1 cellular context compared by ENCODE assay signal in the genomic region with DNA sequence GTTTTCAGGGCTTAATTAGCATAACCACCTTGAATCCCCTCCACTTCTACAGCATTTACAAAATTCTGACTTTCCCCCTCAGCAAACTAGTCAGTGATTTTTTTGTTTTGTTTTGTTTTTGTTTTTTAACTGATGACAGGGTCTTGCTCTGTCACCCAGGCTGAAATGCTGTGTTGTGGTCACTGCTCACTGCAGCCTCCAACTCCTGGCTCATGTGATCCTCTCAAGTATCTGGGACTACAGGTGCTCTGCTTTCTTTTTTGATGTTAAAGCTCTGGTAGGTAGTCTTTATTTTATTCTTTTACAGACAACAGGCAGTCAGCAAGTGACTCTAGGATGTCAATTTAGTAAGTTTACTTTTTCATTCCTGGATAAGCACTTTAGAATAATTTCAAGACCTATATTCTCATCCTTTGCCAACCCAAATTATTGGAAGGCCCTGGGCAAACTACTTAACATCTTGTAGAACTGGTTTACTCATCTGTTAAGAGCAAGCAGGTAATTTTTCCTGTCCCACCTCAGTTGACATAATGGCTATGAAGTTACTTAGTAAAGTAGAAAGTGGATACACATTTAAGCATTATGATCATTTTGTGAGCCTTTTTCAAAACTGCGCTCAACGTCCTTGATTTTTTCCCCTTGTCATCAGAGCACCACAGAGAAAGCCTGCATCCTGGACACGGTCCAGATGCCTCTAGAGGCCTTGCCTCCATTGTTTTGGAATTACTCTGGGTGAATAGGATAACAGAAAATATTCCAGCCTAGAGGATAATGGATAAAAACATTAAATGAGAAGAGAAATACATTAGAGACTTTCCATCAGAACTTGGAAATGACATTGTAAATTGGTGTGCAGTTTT.
TF ChIP-seq lines count a peak whose summit lies in the region.

No MANE protein-coding gene starts in this region.

TF ChIP-seq in GM23338, 12 proteins besides CTCF, POLR2A, EP300 and RAD21 (continued from another document):
- TF ChIP-seq, protein P1, sequence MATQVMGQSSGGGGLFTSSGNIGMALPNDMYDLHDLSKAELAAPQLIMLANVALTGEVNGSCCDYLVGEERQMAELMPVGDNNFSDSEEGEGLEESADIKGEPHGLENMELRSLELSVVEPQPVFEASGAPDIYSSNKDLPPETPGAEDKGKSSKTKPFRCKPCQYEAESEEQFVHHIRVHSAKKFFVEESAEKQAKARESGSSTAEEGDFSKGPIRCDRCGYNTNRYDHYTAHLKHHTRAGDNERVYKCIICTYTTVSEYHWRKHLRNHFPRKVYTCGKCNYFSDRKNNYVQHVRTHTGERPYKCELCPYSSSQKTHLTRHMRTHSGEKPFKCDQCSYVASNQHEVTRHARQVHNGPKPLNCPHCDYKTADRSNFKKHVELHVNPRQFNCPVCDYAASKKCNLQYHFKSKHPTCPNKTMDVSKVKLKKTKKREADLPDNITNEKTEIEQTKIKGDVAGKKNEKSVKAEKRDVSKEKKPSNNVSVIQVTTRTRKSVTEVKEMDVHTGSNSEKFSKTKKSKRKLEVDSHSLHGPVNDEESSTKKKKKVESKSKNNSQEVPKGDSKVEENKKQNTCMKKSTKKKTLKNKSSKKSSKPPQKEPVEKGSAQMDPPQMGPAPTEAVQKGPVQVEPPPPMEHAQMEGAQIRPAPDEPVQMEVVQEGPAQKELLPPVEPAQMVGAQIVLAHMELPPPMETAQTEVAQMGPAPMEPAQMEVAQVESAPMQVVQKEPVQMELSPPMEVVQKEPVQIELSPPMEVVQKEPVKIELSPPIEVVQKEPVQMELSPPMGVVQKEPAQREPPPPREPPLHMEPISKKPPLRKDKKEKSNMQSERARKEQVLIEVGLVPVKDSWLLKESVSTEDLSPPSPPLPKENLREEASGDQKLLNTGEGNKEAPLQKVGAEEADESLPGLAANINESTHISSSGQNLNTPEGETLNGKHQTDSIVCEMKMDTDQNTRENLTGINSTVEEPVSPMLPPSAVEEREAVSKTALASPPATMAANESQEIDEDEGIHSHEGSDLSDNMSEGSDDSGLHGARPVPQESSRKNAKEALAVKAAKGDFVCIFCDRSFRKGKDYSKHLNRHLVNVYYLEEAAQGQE (IDR thresholded peaks at IDR 0.05; ENCODE audit: unreplicated experiment), result no peak
- no peak for TF ChIP-seq ZNF331 (CRISPR knock-in tag; IDR thresholded peaks at IDR 0.05; ENCODE audit: low read depth)
- TF ChIP-seq CREB1 (CRISPR knock-in tag; IDR thresholded peaks at IDR 0.05; ENCODE audit: low read depth), result no peak
- no peak for TF ChIP-seq EZH2phosphoT487 (IDR thresholded peaks at IDR 0.05; ENCODE audit: unreplicated experiment)
- TF ChIP-seq ZNF114 (CRISPR knock-in tag; IDR thresholded peaks at IDR 0.05), result no peak
- TF ChIP-seq JUNB (IDR thresholded peaks at IDR 0.05; ENCODE audit: unreplicated experiment), result no peak
- TF ChIP-seq, protein P2, sequence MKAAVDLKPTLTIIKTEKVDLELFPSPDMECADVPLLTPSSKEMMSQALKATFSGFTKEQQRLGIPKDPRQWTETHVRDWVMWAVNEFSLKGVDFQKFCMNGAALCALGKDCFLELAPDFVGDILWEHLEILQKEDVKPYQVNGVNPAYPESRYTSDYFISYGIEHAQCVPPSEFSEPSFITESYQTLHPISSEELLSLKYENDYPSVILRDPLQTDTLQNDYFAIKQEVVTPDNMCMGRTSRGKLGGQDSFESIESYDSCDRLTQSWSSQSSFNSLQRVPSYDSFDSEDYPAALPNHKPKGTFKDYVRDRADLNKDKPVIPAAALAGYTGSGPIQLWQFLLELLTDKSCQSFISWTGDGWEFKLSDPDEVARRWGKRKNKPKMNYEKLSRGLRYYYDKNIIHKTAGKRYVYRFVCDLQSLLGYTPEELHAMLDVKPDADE (IDR thresholded peaks at IDR 0.05), result no peak
- TF ChIP-seq, protein P3, sequence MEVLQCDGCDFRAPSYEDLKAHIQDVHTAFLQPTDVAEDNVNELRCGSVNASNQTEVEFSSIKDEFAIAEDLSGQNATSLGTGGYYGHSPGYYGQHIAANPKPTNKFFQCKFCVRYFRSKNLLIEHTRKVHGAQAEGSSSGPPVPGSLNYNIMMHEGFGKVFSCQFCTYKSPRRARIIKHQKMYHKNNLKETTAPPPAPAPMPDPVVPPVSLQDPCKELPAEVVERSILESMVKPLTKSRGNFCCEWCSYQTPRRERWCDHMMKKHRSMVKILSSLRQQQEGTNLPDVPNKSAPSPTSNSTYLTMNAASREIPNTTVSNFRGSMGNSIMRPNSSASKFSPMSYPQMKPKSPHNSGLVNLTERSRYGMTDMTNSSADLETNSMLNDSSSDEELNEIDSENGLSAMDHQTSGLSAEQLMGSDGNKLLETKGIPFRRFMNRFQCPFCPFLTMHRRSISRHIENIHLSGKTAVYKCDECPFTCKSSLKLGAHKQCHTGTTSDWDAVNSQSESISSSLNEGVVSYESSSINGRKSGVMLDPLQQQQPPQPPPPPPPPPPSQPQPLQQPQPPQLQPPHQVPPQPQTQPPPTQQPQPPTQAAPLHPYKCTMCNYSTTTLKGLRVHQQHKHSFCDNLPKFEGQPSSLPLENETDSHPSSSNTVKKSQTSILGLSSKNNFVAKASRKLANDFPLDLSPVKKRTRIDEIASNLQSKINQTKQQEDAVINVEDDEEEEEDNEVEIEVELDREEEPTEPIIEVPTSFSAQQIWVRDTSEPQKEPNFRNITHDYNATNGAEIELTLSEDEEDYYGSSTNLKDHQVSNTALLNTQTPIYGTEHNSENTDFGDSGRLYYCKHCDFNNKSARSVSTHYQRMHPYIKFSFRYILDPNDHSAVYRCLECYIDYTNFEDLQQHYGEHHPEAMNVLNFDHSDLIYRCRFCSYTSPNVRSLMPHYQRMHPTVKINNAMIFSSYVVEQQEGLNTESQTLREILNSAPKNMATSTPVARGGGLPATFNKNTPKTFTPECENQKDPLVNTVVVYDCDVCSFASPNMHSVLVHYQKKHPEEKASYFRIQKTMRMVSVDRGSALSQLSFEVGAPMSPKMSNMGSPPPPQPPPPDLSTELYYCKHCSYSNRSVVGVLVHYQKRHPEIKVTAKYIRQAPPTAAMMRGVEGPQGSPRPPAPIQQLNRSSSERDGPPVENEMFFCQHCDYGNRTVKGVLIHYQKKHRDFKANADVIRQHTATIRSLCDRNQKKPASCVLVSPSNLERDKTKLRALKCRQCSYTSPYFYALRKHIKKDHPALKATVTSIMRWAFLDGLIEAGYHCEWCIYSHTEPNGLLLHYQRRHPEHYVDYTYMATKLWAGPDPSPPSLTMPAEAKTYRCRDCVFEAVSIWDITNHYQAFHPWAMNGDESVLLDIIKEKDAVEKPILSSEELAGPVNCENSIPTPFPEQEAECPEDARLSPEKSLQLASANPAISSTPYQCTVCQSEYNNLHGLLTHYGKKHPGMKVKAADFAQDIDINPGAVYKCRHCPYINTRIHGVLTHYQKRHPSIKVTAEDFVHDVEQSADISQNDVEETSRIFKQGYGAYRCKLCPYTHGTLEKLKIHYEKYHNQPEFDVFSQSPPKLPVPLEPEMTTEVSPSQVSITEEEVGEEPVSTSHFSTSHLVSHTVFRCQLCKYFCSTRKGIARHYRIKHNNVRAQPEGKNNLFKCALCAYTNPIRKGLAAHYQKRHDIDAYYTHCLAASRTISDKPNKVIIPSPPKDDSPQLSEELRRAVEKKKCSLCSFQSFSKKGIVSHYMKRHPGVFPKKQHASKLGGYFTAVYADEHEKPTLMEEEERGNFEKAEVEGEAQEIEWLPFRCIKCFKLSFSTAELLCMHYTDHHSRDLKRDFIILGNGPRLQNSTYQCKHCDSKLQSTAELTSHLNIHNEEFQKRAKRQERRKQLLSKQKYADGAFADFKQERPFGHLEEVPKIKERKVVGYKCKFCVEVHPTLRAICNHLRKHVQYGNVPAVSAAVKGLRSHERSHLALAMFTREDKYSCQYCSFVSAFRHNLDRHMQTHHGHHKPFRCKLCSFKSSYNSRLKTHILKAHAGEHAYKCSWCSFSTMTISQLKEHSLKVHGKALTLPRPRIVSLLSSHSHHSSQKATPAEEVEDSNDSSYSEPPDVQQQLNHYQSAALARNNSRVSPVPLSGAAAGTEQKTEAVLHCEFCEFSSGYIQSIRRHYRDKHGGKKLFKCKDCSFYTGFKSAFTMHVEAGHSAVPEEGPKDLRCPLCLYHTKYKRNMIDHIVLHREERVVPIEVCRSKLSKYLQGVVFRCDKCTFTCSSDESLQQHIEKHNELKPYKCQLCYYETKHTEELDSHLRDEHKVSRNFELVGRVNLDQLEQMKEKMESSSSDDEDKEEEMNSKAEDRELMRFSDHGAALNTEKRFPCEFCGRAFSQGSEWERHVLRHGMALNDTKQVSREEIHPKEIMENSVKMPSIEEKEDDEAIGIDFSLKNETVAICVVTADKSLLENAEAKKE (CRISPR knock-in tag; IDR thresholded peaks at IDR 0.05), result no peak
- no peak for TF ChIP-seq NANOG (IDR thresholded peaks at IDR 0.05; ENCODE audit: borderline replicate concordance)
- no peak for TF ChIP-seq EZH2 (IDR thresholded peaks at IDR 0.05; ENCODE audit: low read depth, unreplicated experiment)
